ENCODE assay signal across 38 cellular contexts in the genomic region with DNA sequence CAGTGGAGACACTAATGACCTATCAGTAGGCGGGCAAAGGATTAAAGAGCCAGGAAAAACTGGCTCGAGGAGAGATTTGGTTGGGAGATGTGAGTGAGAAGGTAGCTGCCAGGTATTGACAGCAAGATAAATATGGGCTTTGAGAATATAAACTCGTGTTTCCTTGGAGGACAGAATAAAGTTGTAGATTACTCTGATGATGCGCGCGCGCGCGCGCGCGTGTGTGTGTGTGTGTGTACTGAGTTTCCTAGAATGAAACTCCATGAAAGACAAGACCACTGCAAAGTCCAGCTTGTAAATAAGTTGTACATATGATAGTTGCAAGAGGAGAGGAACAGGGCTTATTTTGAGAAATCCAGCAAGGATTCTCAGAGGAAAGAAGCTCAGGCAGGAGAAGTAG. TPM values are rescaled to one million over a fixed set of nuclear protein-coding genes. Genes with fewer than 3 reads are reported as not detected.
"Had no signal": no experiment of that assay in that cellular context is flagged by ENCODE, and none has a peak within 500 bp of the region (broad histone marks: within the 10 kb centered on the region; RNA-seq: fewer than 3 reads in every experiment).

No MANE protein-coding gene starts in this region.

- ATAC-seq: activated CD4-positive, alpha-beta T cell treated with anti-CD3 and anti-CD28 coated beads for 36 hours; activated CD8-positive, alpha-beta T cell treated with anti-CD3 and anti-CD28 coated beads, Interleukin-2, amount 10 ng/mL, durations not matched to agents 7 days and 5 days; activated T-cell treated with anti-CD3 and anti-CD28 coated beads, Interleukin-2, amount 50 U/mL, for 4 hours; effector memory CD8-positive, alpha-beta T cell; heart left ventricle had no signal

- H3K4me1 Mint-ChIP-seq: activated CD4-positive, alpha-beta T cell treated with anti-CD3 and anti-CD28 coated beads for 36 hours; activated CD4-positive, alpha-beta T cell treated with anti-CD3 and anti-CD28 coated beads, Interleukin-2, amount 10 ng/mL, durations not matched to agents 24 days and 14 days had no signal

- H3K36me3 Mint-ChIP-seq: activated CD4-positive, alpha-beta memory T cell treated with anti-CD3 and anti-CD28 coated beads for 36 hours had no signal

- H3K27ac Mint-ChIP-seq: activated CD4-positive, alpha-beta memory T cell treated with anti-CD3 and anti-CD28 coated beads for 36 hours; activated CD4-positive, alpha-beta T cell treated with anti-CD3 and anti-CD28 coated beads for 36 hours; activated CD4-positive, alpha-beta T cell treated with anti-CD3 and anti-CD28 coated beads, Interleukin-2, amount 10 ng/mL, durations not matched to agents 24 days and 14 days; activated CD8-positive, alpha-beta T cell treated with anti-CD3 and anti-CD28 coated beads, Interleukin-2, amount 10 ng/mL, durations not matched to agents 7 days and 5 days; activated naive CD8-positive, alpha-beta T cell; activated T-helper 2 cell treated with anti-CD3 and anti-CD28 coated beads, Interferon-gamma antibody, Interleukin-2, Interleukin-4, amounts not matched to agents 10 μg/mL and 5 μg/mL and 100 μg/mL, durations not matched to agents 14 hours and 24 hours and 36 hours; effector memory CD8-positive, alpha-beta T cell had no signal

- H3K27me3 ChIP-seq: brain microvascular endothelial cell had no signal

- H3K4me3 ChIP-seq: esophagus squamous epithelium, heart left ventricle had no signal

- H3K9me3 ChIP-seq: esophagus squamous epithelium, heart left ventricle had no signal

- H3K9me3 Mint-ChIP-seq: activated CD4-positive, alpha-beta memory T cell treated with anti-CD3 and anti-CD28 coated beads for 36 hours; activated CD4-positive, alpha-beta T cell treated with anti-CD3 and anti-CD28 coated beads, Interleukin-2, amount 10 ng/mL, durations not matched to agents 24 days and 14 days; activated T-cell treated with anti-CD3 and anti-CD28 coated beads, Interleukin-2, amount 50 U/mL, for 4 hours; activated T-helper 2 cell treated with anti-CD3 and anti-CD28 coated beads, Interferon-gamma antibody, Interleukin-2, Interleukin-4, amounts not matched to agents 10 μg/mL and 5 μg/mL and 100 μg/mL, durations not matched to agents 14 hours and 24 hours and 36 hours; central memory CD8-positive, alpha-beta T cell; effector memory CD8-positive, alpha-beta T cell had no signal

- H3K27me3 Mint-ChIP-seq: activated naive CD8-positive, alpha-beta T cell had no signal

- H3K4me3 Mint-ChIP-seq: activated CD4-positive, alpha-beta memory T cell treated with anti-CD3 and anti-CD28 coated beads for 36 hours; activated CD4-positive, alpha-beta T cell treated with anti-CD3 and anti-CD28 coated beads for 36 hours; activated CD4-positive, alpha-beta T cell treated with anti-CD3 and anti-CD28 coated beads, Interleukin-2, amount 10 ng/mL, durations not matched to agents 24 days and 14 days; activated CD8-positive, alpha-beta T cell treated with anti-CD3 and anti-CD28 coated beads, Interleukin-2, amount 10 ng/mL, durations not matched to agents 7 days and 5 days; activated naive CD8-positive, alpha-beta T cell; activated T-cell treated with anti-CD3 and anti-CD28 coated beads, Interleukin-2, amount 50 U/mL, for 4 hours; central memory CD8-positive, alpha-beta T cell; effector memory CD8-positive, alpha-beta T cell had no signal

- H3K4me1 ChIP-seq: esophagus squamous epithelium, heart left ventricle had no signal

- DNase-seq: activated CD4-positive, alpha-beta memory T cell treated with anti-CD3 and anti-CD28 coated beads for 36 hours; activated CD4-positive, alpha-beta T cell treated with anti-CD3 and anti-CD28 coated beads for 36 hours; activated CD4-positive, alpha-beta T cell treated with anti-CD3 and anti-CD28 coated beads, Interleukin-2, amount 10 ng/mL, durations not matched to agents 24 days and 14 days; activated CD4-positive, CD25-positive, alpha-beta regulatory T cell; activated CD4-positive, CD25-positive, alpha-beta regulatory T cell treated with anti-CD3 and anti-CD28 coated beads, Interleukin-2, amount 50 U/mL, for 72 hours; activated CD8-positive, alpha-beta T cell treated with anti-CD3 and anti-CD28 coated beads, Interleukin-2, amount 10 ng/mL, durations not matched to agents 7 days and 5 days; activated gamma-delta T cell treated with Interleukin-2 at 50 U/mL for 16 hours; activated naive CD4-positive, alpha-beta T cell treated with anti-CD3 and anti-CD28 coated beads, Interleukin-2, amount 50 U/mL, for 16 hours; activated naive CD4-positive, alpha-beta T cell treated with Interleukin-2 at 50 U/mL for 16 hours; activated T-cell treated with anti-CD3 and anti-CD28 coated beads, Interleukin-2, amount 50 U/mL, for 4 hours; amniotic stem cell; anterior cingulate cortex; brain microvascular endothelial cell; cortex of kidney; dermis blood vessel endothelial cell; effector CD4-positive, alpha-beta T cell; effector memory CD8-positive, alpha-beta T cell; esophagus squamous epithelium; glutamatergic neuron; heart left ventricle; T-helper 2 cell had no signal

- H3K27ac ChIP-seq: brain microvascular endothelial cell, epithelial cell of prostate, esophagus squamous epithelium, heart left ventricle had no signal

- FAIRE-seq: astrocyte, bronchial epithelial cell, endometrium, endothelial cell of umbilical vein, frontal cortex, TTC549 had no signal

- H3K36me3 ChIP-seq: brain microvascular endothelial cell, esophagus squamous epithelium, heart left ventricle had no signal

RNA-seq across cellular contexts. Expression of gene TREM2, which starts 13.3 kb away (rescaled TPM):
- total RNA-seq: activated CD4-positive, alpha-beta memory T cell treated with anti-CD3 and anti-CD28 coated beads for 36 hours; activated CD4-positive, alpha-beta T cell treated with anti-CD3 and anti-CD28 coated beads for 36 hours; activated CD4-positive, alpha-beta T cell treated with anti-CD3 and anti-CD28 coated beads, Interleukin-2, amount 10 ng/mL, durations not matched to agents 24 days and 14 days; activated CD8-positive, alpha-beta memory T cell treated with anti-CD3 and anti-CD28 coated beads for 36 hours; activated CD8-positive, alpha-beta T cell treated with anti-CD3 and anti-CD28 coated beads, Interleukin-2, amount 10 ng/mL, durations not matched to agents 7 days and 5 days; activated T-cell treated with anti-CD3 and anti-CD28 coated beads, Interleukin-2, amount 50 U/mL, for 4 hours; activated T-helper 2 cell treated with anti-CD3 and anti-CD28 coated beads, Interferon-gamma antibody, Interleukin-2, Interleukin-4, amounts not matched to agents 10 μg/mL and 5 μg/mL and 100 μg/mL, durations not matched to agents 14 hours and 24 hours and 36 hours; astrocyte; dermis blood vessel endothelial cell; endothelial cell of umbilical vein; fibroblast of villous mesenchyme; T-helper 1 cell treated with Interleukin-12 subunit alpha and Interleukin-12 subunit beta and Interleukin-4 antibody, amounts not matched to agents 30 ng/mL and 1 ng/mL, for 36 hours had no signal
- polyA plus RNA-seq: endothelial cell of umbilical vein, fibroblast of lung had no signal

RNA-seq across cellular contexts. Expression of gene TREML1, which starts 22.0 kb away (rescaled TPM):
- total RNA-seq: activated CD4-positive, alpha-beta memory T cell treated with anti-CD3 and anti-CD28 coated beads for 36 hours; activated CD4-positive, alpha-beta T cell treated with anti-CD3 and anti-CD28 coated beads for 36 hours; activated CD4-positive, alpha-beta T cell treated with anti-CD3 and anti-CD28 coated beads, Interleukin-2, amount 10 ng/mL, durations not matched to agents 24 days and 14 days; activated CD8-positive, alpha-beta memory T cell treated with anti-CD3 and anti-CD28 coated beads for 36 hours; activated CD8-positive, alpha-beta T cell treated with anti-CD3 and anti-CD28 coated beads, Interleukin-2, amount 10 ng/mL, durations not matched to agents 7 days and 5 days; activated T-cell treated with anti-CD3 and anti-CD28 coated beads, Interleukin-2, amount 50 U/mL, for 4 hours; activated T-helper 2 cell treated with anti-CD3 and anti-CD28 coated beads, Interferon-gamma antibody, Interleukin-2, Interleukin-4, amounts not matched to agents 10 μg/mL and 5 μg/mL and 100 μg/mL, durations not matched to agents 14 hours and 24 hours and 36 hours; astrocyte; bronchial epithelial cell; cardiac septum; cerebellum; dermis blood vessel endothelial cell; endothelial cell of umbilical vein; esophagus squamous epithelium; fibroblast of lung; fibroblast of villous mesenchyme; T-helper 1 cell treated with Interleukin-12 subunit alpha and Interleukin-12 subunit beta and Interleukin-4 antibody, amounts not matched to agents 30 ng/mL and 1 ng/mL, for 36 hours had no signal
- polyA plus RNA-seq: endothelial cell of umbilical vein, fibroblast of lung had no signal

RNA-seq across cellular contexts. Expression of gene TREML2, which starts 24.8 kb away (rescaled TPM):
- total RNA-seq: astrocyte, bronchial epithelial cell, dermis blood vessel endothelial cell, endothelial cell of umbilical vein, fibroblast of lung, fibroblast of villous mesenchyme had no signal
- polyA plus RNA-seq: endothelial cell of umbilical vein, fibroblast of lung had no signal

RNA-seq across cellular contexts. Expression of gene TREML4, which starts 52.0 kb away (rescaled TPM):
- total RNA-seq: activated CD4-positive, alpha-beta memory T cell treated with anti-CD3 and anti-CD28 coated beads for 36 hours; activated CD4-positive, alpha-beta T cell treated with anti-CD3 and anti-CD28 coated beads for 36 hours; activated CD4-positive, alpha-beta T cell treated with anti-CD3 and anti-CD28 coated beads, Interleukin-2, amount 10 ng/mL, durations not matched to agents 24 days and 14 days; activated CD8-positive, alpha-beta memory T cell treated with anti-CD3 and anti-CD28 coated beads for 36 hours; activated CD8-positive, alpha-beta T cell treated with anti-CD3 and anti-CD28 coated beads, Interleukin-2, amount 10 ng/mL, durations not matched to agents 7 days and 5 days; activated T-cell treated with anti-CD3 and anti-CD28 coated beads, Interleukin-2, amount 50 U/mL, for 4 hours; activated T-helper 2 cell treated with anti-CD3 and anti-CD28 coated beads, Interferon-gamma antibody, Interleukin-2, Interleukin-4, amounts not matched to agents 10 μg/mL and 5 μg/mL and 100 μg/mL, durations not matched to agents 14 hours and 24 hours and 36 hours; astrocyte; bronchial epithelial cell; cardiac septum; cerebellum; dermis blood vessel endothelial cell; endothelial cell of umbilical vein; esophagus squamous epithelium; fibroblast of lung; fibroblast of villous mesenchyme; frontal cortex; heart left ventricle; T-helper 1 cell treated with Interleukin-12 subunit alpha and Interleukin-12 subunit beta and Interleukin-4 antibody, amounts not matched to agents 30 ng/mL and 1 ng/mL, for 36 hours had no signal
- polyA plus RNA-seq: endothelial cell of umbilical vein, esophagus, fibroblast of lung had no signal
